ENCODE assay signal across 25 cellular contexts in the genomic region with DNA sequence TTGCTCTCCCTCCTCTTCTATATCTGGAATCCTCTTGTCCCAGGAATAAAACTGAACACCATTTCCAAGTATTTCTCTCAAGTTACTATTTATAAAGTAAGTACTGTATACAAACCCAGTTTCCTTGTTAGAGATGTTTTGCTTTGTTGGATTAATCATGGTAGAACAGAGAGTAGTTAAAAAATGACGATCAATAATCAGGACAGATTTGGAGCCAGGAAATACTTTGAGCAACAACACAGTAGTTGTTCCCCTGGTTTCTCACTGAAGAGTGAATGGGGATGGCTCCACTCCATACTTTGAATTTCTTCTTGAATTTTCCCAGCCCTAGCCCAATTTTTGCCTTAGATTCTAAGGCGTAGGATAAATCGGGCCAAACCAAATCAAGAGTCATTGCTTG. TPM values are rescaled to one million over a fixed set of nuclear protein-coding genes. Genes with fewer than 3 reads are reported as not detected.
DNase-seq lines count a peak whose midpoint lies in the region; ATAC-seq, FAIRE-seq and TF ChIP-seq lines count a peak whose summit lies in the region.
"Had no signal": no experiment of that assay in that cellular context is flagged by ENCODE, and none has a peak within 500 bp of the region (broad histone marks: within the 10 kb centered on the region; RNA-seq: fewer than 3 reads in every experiment).

No MANE protein-coding gene starts in this region.

- DNase-seq in left ventricle myocardium superior, result no peak
- DNase-seq in right atrium auricular region (ENCODE audit: low spot score), result no peak
- no peak for DNase-seq in lower lobe of right lung
- no peak for DNase-seq in NCI-H774 (lab: John Stamatoyannopoulos, UW)
- DNase-seq in GDM1 (lab: John Stamatoyannopoulos, UW), result no peak
- DNase-seq in D721Med (ENCODE audit: insufficient read length, low spot score), result no peak
- DNase-seq: CD4-positive, CD25-positive, alpha-beta regulatory T cell; DMS53; GOT3; HFFc6; KBM-7; NCI-H1694; NCI-H2029 treated with DMSO at 0.1 percent for 48 hours; NCI-H446 treated with DMSO at 0.1 percent for 48 hours; NCI-H526; SK-N-SH had no signal

- TF ChIP-seq CTCF in right atrium auricular region (IDR thresholded peaks at IDR 0.05) (no peak), gastroesophageal sphincter (IDR thresholded peaks at IDR 0.05) (no peak), lower lobe of right lung (IDR thresholded peaks at IDR 0.05) (no peak), D721Med (IDR thresholded peaks at IDR 0.05; ENCODE audit: insufficient read depth, missing control alignments) (no peak)

- FAIRE-seq in D721Med (lab: Jason Lieb, UNC), result no peak
- FAIRE-seq: A204.1, HTR-8/SVneo had no signal

- intact Hi-C loops in left ventricle myocardium superior (cut with micrococcal nuclease) (no loop called here), lower lobe of right lung (cut with DNase I) (no loop called here)

- WGBS in gastroesophageal sphincter (ENCODE audit: low coverage in 1 of 2), 2 donors, result 50 to 67% methylated on average over 3 of the region's 3 CpGs

- TF ChIP-seq POLR2A in gastroesophageal sphincter (IDR thresholded peaks at IDR 0.05), result no peak

- H3K4me3 ChIP-seq in right atrium auricular region, result no peak overlapping the region
- H3K4me3 ChIP-seq in gastroesophageal sphincter, result no peak overlapping the region
- no peak overlapping the region for H3K4me3 ChIP-seq in lower lobe of right lung
- H3K4me3 ChIP-seq: BLaER1, HAP-1 had no signal

- ATAC-seq in left ventricle myocardium superior (peak; percentile 33), gastroesophageal sphincter (no peak), lower lobe of right lung (no peak), HG02678 (IDR thresholded peaks at IDR 0.05; ENCODE audit: unreplicated experiment) (no peak)
- ATAC-seq: Panc1 had no signal

- no peaks in the 10 kb centered on the region for H3K27me3 ChIP-seq in right atrium auricular region
- H3K27me3 ChIP-seq in gastroesophageal sphincter, result no peaks in the 10 kb centered on the region
- H3K27me3 ChIP-seq in lower lobe of right lung (ENCODE audit: low read depth), result no peaks in the 10 kb centered on the region
- H3K27me3 ChIP-seq: BLaER1 had no signal

- H3K4me1 ChIP-seq in right atrium auricular region (peaks cover 0 to 50% of the 10 kb centered on the region in 2 donors), gastroesophageal sphincter (peaks cover 7 to 43% (median 11%) of the 10 kb centered on the region in 3 donors), lower lobe of right lung (peaks cover 38% of the 10 kb centered on the region)
- H3K4me1 ChIP-seq: BLaER1, HAP-1 had no signal

- no peaks in the 10 kb centered on the region for H3K36me3 ChIP-seq in right atrium auricular region
- peaks cover 0 to 7% of the 10 kb centered on the region in 2 donors for H3K36me3 ChIP-seq in gastroesophageal sphincter
- peaks cover 6% of the 10 kb centered on the region for H3K36me3 ChIP-seq in lower lobe of right lung
- H3K36me3 ChIP-seq: HAP-1 had no signal

- TF ChIP-seq EP300 in gastroesophageal sphincter (IDR thresholded peaks at IDR 0.05), result no peak

- H3K27ac ChIP-seq in right atrium auricular region (peak overlapping the region in 1 of 2 donors; percentile 34), gastroesophageal sphincter (peak overlapping the region in 3 of 4 donors; percentile 0 to 56 (median 15)), lower lobe of right lung (peak overlapping the region; percentile 24)
- H3K27ac ChIP-seq: BLaER1, RWPE1 had no signal

- H3K9me3 ChIP-seq in right atrium auricular region (no peaks in the 10 kb centered on the region), gastroesophageal sphincter (no peaks in the 10 kb centered on the region), lower lobe of right lung (no peaks in the 10 kb centered on the region)
- H3K9me3 ChIP-seq: SK-N-SH had no signal

RNA-seq across cellular contexts. Expression of a gene that starts 21.4 kb away (rescaled TPM):
- total RNA-seq in left ventricle myocardium superior (112 TPM), right atrium auricular region (100 to 1,000 TPM in 1 of 2 donors, 10 to 100 TPM in 1; 77.4 to 129 TPM), gastroesophageal sphincter (10 to 100 TPM; 26.5 to 53.9 (median 38.5) TPM), lower lobe of right lung (79.3 TPM)
- total RNA-seq: G401 had no signal
